In genomic region chr11:65662802-65663633, GRCh38 we compare ENCODE assay signal across 8 cellular contexts. TPM values are rescaled to one million over a fixed set of nuclear protein-coding genes. Genes with fewer than 3 reads are reported as not detected.
DNase-seq lines count a peak whose midpoint lies in the region; ATAC-seq and TF ChIP-seq lines count a peak whose summit lies in the region.

Gene RELA (minus strand): TSS chr11:65662916. CDS start chr11:65662832, 84 bp downstream.

- H3K9ac ChIP-seq in colonic mucosa (ENCODE audit: low read depth in 2 of 2, low read length in 2 of 2): peak within 1 kb of the TSS; percentile 93 to 99

- intact Hi-C loops in colonic mucosa (cut with DNase I): no loop called here

- peak within 1 kb of the TSS; percentile 94 for H3K4me3 ChIP-seq in colonic mucosa

- no peaks in the 10 kb centered on the region for H3K9me3 ChIP-seq in colonic mucosa

- peak within 1 kb of the TSS; percentile 97 for H3K27ac ChIP-seq in colonic mucosa

- H3K36me3 ChIP-seq in colonic mucosa: peaks cover 4% of the 10 kb centered on the region

- H3K27me3 ChIP-seq in colonic mucosa: no peaks in the 10 kb centered on the region

- peaks cover 8% of the 10 kb centered on the region for H3K4me1 ChIP-seq in colonic mucosa

- DNase-seq in AML-193 (lab: John Stamatoyannopoulos, UW): peak; percentile 75 to 80
- peak; percentile 84 for DNase-seq in NCI-H460 (ENCODE audit: extremely low read depth, low read depth)
- DNase-seq in activated CD4-positive, alpha-beta T cell treated with anti-CD3 and anti-CD28 coated beads for 48 hours: peak; percentile 93
- peak; percentile 95 for DNase-seq in colonic mucosa
- DNase-seq in left kidney (ENCODE audit: low read depth, low spot score): peak; percentile 97
- DNase-seq in stimulated activated CD4-positive, alpha-beta T cell treated with anti-CD3 and anti-CD28 coated beads, Interleukin-2, amount 100 ng/mL, for 24 hours: peak; percentile 88 to 90

- TF ChIP-seq CTCF in colonic mucosa (IDR thresholded peaks at IDR 0.05): no peak

- peak; percentile 78 for ATAC-seq in GM19023 (IDR thresholded peaks at IDR 0.05; ENCODE audit: unreplicated experiment)
- peak; percentile 87 for ATAC-seq in HG03196 (IDR thresholded peaks at IDR 0.05; ENCODE audit: unreplicated experiment)

RNA-seq across cellular contexts. Expression of gene RELA, which starts in this region (rescaled TPM):
- total RNA-seq in NCI-H460 (2014; rRNA removed; shearing (Covaris generic)): 31.5 and 34.7 TPM in 2 replicates
- polyA plus RNA-seq in NCI-H460 (2014; cell fraction: nucleus; rRNA removed): 21.0 and 36.4 TPM in 2 replicates
- 10 to 100 TPM; 58.7 to 68.3 TPM for total RNA-seq in colonic mucosa

Comparison
In these comparisons a context has a peak if more than half of its experiments do, and no peak if none do; other contexts are left out.
1. Peak in every context shown above with its lines: DNase-seq, ATAC-seq, H3K4me3 ChIP-seq and H3K27ac ChIP-seq.